In the genomic region with DNA sequence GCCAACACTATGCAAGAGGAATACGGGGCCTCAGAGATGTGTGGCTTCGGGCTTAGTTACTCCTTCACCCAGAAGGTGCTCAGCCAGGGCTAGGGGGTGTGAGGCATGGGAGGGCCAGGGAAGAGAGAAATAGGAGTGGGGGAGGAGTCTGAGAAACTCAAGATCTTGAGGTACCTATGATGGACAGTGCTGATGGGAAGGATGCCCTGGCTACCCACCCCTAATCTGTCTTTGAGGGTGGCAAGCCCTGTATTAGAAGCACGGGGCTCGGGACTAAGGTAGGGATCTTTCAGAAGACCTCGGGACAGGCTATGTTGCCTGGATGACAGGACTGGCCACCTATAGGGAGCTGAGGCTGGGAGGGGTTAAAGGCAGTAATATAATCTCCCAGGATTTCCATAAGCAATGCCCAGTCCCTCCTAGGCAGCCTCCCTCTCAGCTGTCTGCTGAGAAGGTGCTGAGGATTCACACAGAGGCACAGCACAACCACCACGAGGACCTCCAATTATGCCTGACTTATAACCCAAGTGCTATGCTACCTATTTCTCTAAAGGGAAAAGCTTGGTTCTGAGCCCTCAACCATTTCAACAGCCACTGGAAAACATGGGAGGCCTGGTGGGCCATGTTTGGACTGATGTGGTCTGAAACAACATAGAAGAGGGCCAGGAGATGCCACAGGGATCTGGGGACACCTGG, we compare ENCODE assay signal across 28 cellular contexts. TPM values are rescaled to one million over a fixed set of nuclear protein-coding genes. Genes with fewer than 3 reads are reported as not detected.
DNase-seq lines count a peak whose midpoint lies in the region; ATAC-seq and TF ChIP-seq lines count a peak whose summit lies in the region.
"Had no signal": no experiment of that assay in that cellular context is flagged by ENCODE, and none has a peak within 500 bp of the region (broad histone marks: within the 10 kb centered on the region; RNA-seq: fewer than 3 reads in every experiment).

No MANE protein-coding gene starts in this region.

- peaks cover 3% of the 10 kb centered on the region for H3K4me1 Mint-ChIP-seq in activated naive CD4-positive, alpha-beta T cell treated with anti-CD3 and anti-CD28 coated beads, Interleukin-2, amount 10 ng/mL, durations not matched to agents 7 days and 5 days
- H3K4me1 Mint-ChIP-seq in GM23338, result peaks cover 19% of the 10 kb centered on the region

- H3K79me2 ChIP-seq in GM23338 (replicated peaks; ENCODE audit: insufficient read depth), result no peaks in the 10 kb centered on the region; the same call in 1 of the 2 replicates
- H3K79me2 ChIP-seq in SK-N-SH (ENCODE audit: insufficient read depth), result no peaks in the 10 kb centered on the region

- H3K9me3 Mint-ChIP-seq in activated naive CD4-positive, alpha-beta T cell treated with anti-CD3 and anti-CD28 coated beads, Interleukin-2, amount 50 U/mL, for 72 hours, result no peaks in the 10 kb centered on the region
- no peaks in the 10 kb centered on the region for H3K9me3 Mint-ChIP-seq in activated naive CD4-positive, alpha-beta T cell treated with anti-CD3 and anti-CD28 coated beads, Interleukin-2, amount 10 ng/mL, durations not matched to agents 7 days and 5 days
- H3K9me3 Mint-ChIP-seq in GM23338, result no peaks in the 10 kb centered on the region; the same call in 2 of the 3 replicates
- H3K9me3 Mint-ChIP-seq: activated CD4-positive, alpha-beta T cell treated with anti-CD3 and anti-CD28 coated beads, Interleukin-2, amount 10 ng/mL, durations not matched to agents 7 days and 5 days; stimulated activated effector memory CD8-positive, alpha-beta T cell treated with anti-CD3 and anti-CD28 coated beads, Interleukin-12 subunit alpha, Interleukin-12 subunit beta, amount 100 ng/mL, for 72 hours; T-helper 2 cell treated with Interferon-gamma antibody and Interleukin-4, amounts not matched to agents 5 μg/mL and 100 μg/mL, for 36 hours had no signal

- peaks cover 13% of the 10 kb centered on the region for H3K36me3 ChIP-seq in GM23338 (ENCODE audit: insufficient read depth)
- no peaks in the 10 kb centered on the region for H3K36me3 ChIP-seq in thyroid gland
- peaks cover 7 to 16% of the 10 kb centered on the region in 2 experiments for H3K36me3 ChIP-seq in SK-N-SH (replicated peaks in 1 of 2; ENCODE audit: control insufficient read depth in 1 of 2, insufficient read depth in 2 of 2, low read length in 1 of 2)

- intact Hi-C loops in thyroid gland (cut with DNase I), result no loop called here

- no peak for TF ChIP-seq POLR2A in thyroid gland (IDR thresholded peaks at IDR 0.05)

- no peak for TF ChIP-seq RAD21 in SK-N-SH (IDR thresholded peaks at IDR 0.05; ENCODE audit: low read length)

- no peak overlapping the region for H3K4me2 ChIP-seq in GM23338
- no peak overlapping the region for H3K4me2 ChIP-seq in SK-N-SH

- H3K27ac Mint-ChIP-seq in activated naive CD4-positive, alpha-beta T cell treated with anti-CD3 and anti-CD28 coated beads, Interleukin-2, amount 50 U/mL, for 72 hours, result peak overlapping the region; percentile 33 to 68
- H3K27ac Mint-ChIP-seq in activated naive CD4-positive, alpha-beta T cell treated with anti-CD3 and anti-CD28 coated beads, Interleukin-2, amount 10 ng/mL, durations not matched to agents 7 days and 5 days, result no peak overlapping the region
- no peak overlapping the region for H3K27ac Mint-ChIP-seq in GM23338
- H3K27ac Mint-ChIP-seq: activated CD4-positive, alpha-beta T cell treated with anti-CD3 and anti-CD28 coated beads, Interleukin-2, amount 10 ng/mL, durations not matched to agents 7 days and 5 days; progenitor cell of endocrine pancreas; T-helper 2 cell treated with Interferon-gamma antibody and Interleukin-4, amounts not matched to agents 5 μg/mL and 100 μg/mL, for 36 hours had no signal

- no peaks in the 10 kb centered on the region for H3K27me3 ChIP-seq in GM23338 (ENCODE audit: insufficient read depth)
- no peaks in the 10 kb centered on the region for H3K27me3 ChIP-seq in thyroid gland
- no peaks in the 10 kb centered on the region for H3K27me3 ChIP-seq in SK-N-SH (ENCODE audit: insufficient read depth)
- H3K27me3 ChIP-seq: brain microvascular endothelial cell, left lung, upper lobe of right lung had no signal

- no peak for DNase-seq in activated naive CD4-positive, alpha-beta T cell treated with anti-CD3 and anti-CD28 coated beads, Interleukin-2, amount 50 U/mL, for 72 hours (ENCODE audit: low spot score in 2 of 2)
- no peak for DNase-seq in activated naive CD4-positive, alpha-beta T cell treated with anti-CD3 and anti-CD28 coated beads, Interleukin-2, amount 10 ng/mL, durations not matched to agents 7 days and 5 days
- DNase-seq in GM23338 (ENCODE audit: low spot score) (no peak), RWPE1 (ENCODE audit: low spot score) (no peak), thyroid gland (no peak), SK-N-SH (no peak)
- DNase-seq: activated CD4-positive, alpha-beta T cell treated with anti-CD3 and anti-CD28 coated beads, Interleukin-2, amount 10 ng/mL, durations not matched to agents 7 days and 5 days; activated CD8-positive, alpha-beta memory T cell treated with anti-CD3 and anti-CD28 coated beads, Interleukin-2, amount 50 U/mL, for 48 hours; activated effector memory CD4-positive, alpha-beta T cell treated with anti-CD3 and anti-CD28 coated beads, Interleukin-2, amount 50 U/mL, for 16 hours; amniotic stem cell; brain microvascular endothelial cell; CD4-positive, CD25-positive, alpha-beta regulatory T cell; KG1; left lung; mesenchymal stem cell; MM.1S; NCI-H1417; NCI-H2029 treated with DMSO at 0.1 percent for 48 hours; stimulated activated CD4-positive, alpha-beta T cell treated with anti-CD3 and anti-CD28 coated beads, Interleukin-12 subunit alpha, Interleukin-12 subunit beta, amount 100 ng/mL, for 4 hours; stimulated activated CD4-positive, alpha-beta T cell treated with anti-CD3 and anti-CD28 coated beads, Interleukin-4, amount 100 ng/mL, for 24 hours; upper lobe of right lung had no signal

- H3K4me1 ChIP-seq in GM23338 (ENCODE audit: insufficient read depth), result 0 out of 2 replicates have a peak, but pooled peaks cover 5% of the 10 kb centered on the region
- H3K4me1 ChIP-seq in thyroid gland, result no peaks in the 10 kb centered on the region
- H3K4me1 ChIP-seq in SK-N-SH (ENCODE audit: control insufficient read depth in 1 of 2, insufficient read depth in 2 of 2, low read depth in 1 of 2, low read length in 1 of 2), result no peaks in the 10 kb centered on the region; a peak in 1 of 4 replicates
- H3K4me1 ChIP-seq: upper lobe of right lung had no signal

- H3K9me3 ChIP-seq in thyroid gland (no peaks in the 10 kb centered on the region), SK-N-SH (no peaks in the 10 kb centered on the region)
- H3K9me3 ChIP-seq: left lung, upper lobe of right lung had no signal

- H3K27me3 Mint-ChIP-seq in activated naive CD4-positive, alpha-beta T cell treated with anti-CD3 and anti-CD28 coated beads, Interleukin-2, amount 10 ng/mL, durations not matched to agents 7 days and 5 days, result no peaks in the 10 kb centered on the region
- H3K27me3 Mint-ChIP-seq in GM23338 (ENCODE audit: insufficient read depth, low read depth, poor library complexity), result peaks cover 30% of the 10 kb centered on the region
- H3K27me3 Mint-ChIP-seq: activated CD4-positive, alpha-beta T cell treated with anti-CD3 and anti-CD28 coated beads, Interleukin-2, amount 10 ng/mL, durations not matched to agents 7 days and 5 days; CD4-positive, CD25-positive, alpha-beta regulatory T cell; progenitor cell of endocrine pancreas had no signal

- H2AFZ ChIP-seq in GM23338, result no peak overlapping the region
- H2AFZ ChIP-seq in SK-N-SH (ENCODE audit: low read depth), result no peak overlapping the region

- WGBS in thyroid gland, 2 donors, result 93 to 98% methylated on average over 5 to 6 of the region's 6 CpGs
- WGBS in SK-N-SH (ENCODE audit: low lambda C conversion rate), result 95% methylated on average over 3 of the region's 6 CpGs

- peaks cover 32% of the 10 kb centered on the region; the same call in 1 of the 2 replicates for H3F3A ChIP-seq in GM23338 (replicated peaks; ENCODE audit: low read depth)
- peaks cover 8% of the 10 kb centered on the region for H3F3A ChIP-seq in SK-N-SH (replicated peaks; ENCODE audit: insufficient read depth)

- H3K36me3 Mint-ChIP-seq in activated naive CD4-positive, alpha-beta T cell treated with anti-CD3 and anti-CD28 coated beads, Interleukin-2, amount 50 U/mL, for 72 hours, result peaks cover 0 to 23% of the 10 kb centered on the region in 2 donors
- peaks cover 20% of the 10 kb centered on the region for H3K36me3 Mint-ChIP-seq in activated naive CD4-positive, alpha-beta T cell treated with anti-CD3 and anti-CD28 coated beads, Interleukin-2, amount 10 ng/mL, durations not matched to agents 7 days and 5 days
- peaks cover 46% of the 10 kb centered on the region for H3K36me3 Mint-ChIP-seq in GM23338 (ENCODE audit: low read depth)

- no peak overlapping the region for H3K4me3 Mint-ChIP-seq in activated naive CD4-positive, alpha-beta T cell treated with anti-CD3 and anti-CD28 coated beads, Interleukin-2, amount 10 ng/mL, durations not matched to agents 7 days and 5 days
- no peak overlapping the region; the same call in 2 of the 3 replicates for H3K4me3 Mint-ChIP-seq in GM23338
- H3K4me3 Mint-ChIP-seq: activated CD4-positive, alpha-beta T cell treated with anti-CD3 and anti-CD28 coated beads, Interleukin-2, amount 10 ng/mL, durations not matched to agents 7 days and 5 days; CD4-positive, CD25-positive, alpha-beta regulatory T cell; stimulated activated effector memory CD8-positive, alpha-beta T cell treated with anti-CD3 and anti-CD28 coated beads, Interleukin-12 subunit alpha, Interleukin-12 subunit beta, amount 100 ng/mL, for 72 hours; T-helper 2 cell treated with Interferon-gamma antibody and Interleukin-4, amounts not matched to agents 5 μg/mL and 100 μg/mL, for 36 hours had no signal

- H3K4me3 ChIP-seq in GM23338, result no peak overlapping the region
- H3K4me3 ChIP-seq in thyroid gland (replicated peaks in 1 of 3), result no peak overlapping the region
- H3K4me3 ChIP-seq in SK-N-SH (ENCODE audit: low read depth in 2 of 2, low read length in 1 of 2), result no peak overlapping the region
- H3K4me3 ChIP-seq: left lung, upper lobe of right lung had no signal

- TF ChIP-seq CTCF in GM23338 (conservative IDR thresholded peaks at IDR 0.05; ENCODE audit: low read depth in 2 of 2) (no peak), RWPE1 (conservative IDR thresholded peaks at IDR 0.05; ENCODE audit: low read depth) (no peak), thyroid gland (IDR thresholded peaks at IDR 0.05) (no peak), SK-N-SH (IDR thresholded peaks at IDR 0.05) (no peak)

- peak in 1 of 2 donors; percentile 23 for ATAC-seq in activated naive CD4-positive, alpha-beta T cell treated with anti-CD3 and anti-CD28 coated beads, Interleukin-2, amount 50 U/mL, for 72 hours
- ATAC-seq in GM23338 (peak; percentile 6), esophagus mucosa (peak; percentile 5)
- ATAC-seq: left lung; sciatic nerve; SK-N-SH treated with all-trans-retinoic acid at 6 μM for 48 hours; stimulated activated effector memory CD8-positive, alpha-beta T cell treated with anti-CD3 and anti-CD28 coated beads, Interleukin-12 subunit alpha, Interleukin-12 subunit beta, amount 100 ng/mL, for 72 hours; upper lobe of right lung had no signal

- H3K9me2 ChIP-seq in GM23338 (ENCODE audit: insufficient read depth) (peaks cover 18% of the 10 kb centered on the region), SK-N-SH (no peaks in the 10 kb centered on the region)

- CTCF ChIA-PET in activated naive CD4-positive, alpha-beta T cell treated with anti-CD3 and anti-CD28 coated beads, Interleukin-2, amount 10 ng/mL, durations not matched to agents 7 days and 5 days (lab: Charles Lee), result no interaction called here
- CTCF ChIA-PET in RWPE1 (lab: Yijun Ruan, JAX), result interaction anchor here (0.8 kb wide), 1 partner anchor 33 kb away, joined by 3 read pairs; no protein-coding TSS in a partner anchor
- CTCF ChIA-PET in SK-N-SH (lab: Yijun Ruan, JAX), result interaction anchor here (1.0 to 1.1 kb wide), 2 partner anchors 28 to 74 kb away, joined by 3 read pairs; a partner anchor contains a TSS

- no peak overlapping the region for H3K9ac ChIP-seq in SK-N-SH

- no peak for TF ChIP-seq EP300 in SK-N-SH (IDR thresholded peaks at IDR 0.05; ENCODE audit: borderline replicate concordance in 1 of 2, low read depth in 1 of 2, low read length in 1 of 2)

- H3K27ac ChIP-seq in GM23338 (ENCODE audit: low read depth) (peak overlapping the region; percentile 60; the same call in 1 of the 2 replicates), RWPE1 (peak overlapping the region; percentile 12; the same call in 1 of the 2 replicates), thyroid gland (no peak overlapping the region), SK-N-SH (ENCODE audit: low read depth in 2 of 2, low read length in 1 of 2) (no peak overlapping the region)
- H3K27ac ChIP-seq: brain microvascular endothelial cell, left lung, upper lobe of right lung, VCaP had no signal

- POLR2A ChIA-PET in RWPE1 (lab: Yijun Ruan, JAX; ENCODE audit: low non-redundant PET), result no interaction called here
- POLR2A ChIA-PET in SK-N-SH (lab: Yijun Ruan, JAX), result no interaction called here

- peaks cover 34% of the 10 kb centered on the region for H4K20me1 ChIP-seq in GM23338 (replicated peaks; ENCODE audit: insufficient read depth)
- 0 out of 2 replicates have a peak, but pooled peaks cover under 1% of the 10 kb centered on the region for H4K20me1 ChIP-seq in SK-N-SH (ENCODE audit: insufficient read depth)

RNA-seq across cellular contexts. Expression of a gene that starts 23.3 kb away (rescaled TPM):
- 100 to 1,000 TPM; 413 to 484 TPM for total RNA-seq in activated naive CD4-positive, alpha-beta T cell treated with anti-CD3 and anti-CD28 coated beads, Interleukin-2, amount 50 U/mL, for 72 hours
- 281 and 321 TPM in 2 replicates for total RNA-seq in GM23338 (2014; rRNA removed; shearing (Covaris generic))
- polyA plus RNA-seq in GM23338 (2016; fragmentation: Nextera tagmentation; extraction: Ambion mirVana) (279 and 305 TPM in 2 replicates), SK-N-SH (2012; rRNA removed) (68.6 and 82.6 TPM in 2 replicates)
- total RNA-seq in esophagus mucosa (77.6 TPM), thyroid gland (10 to 100 TPM in 3 of 4 donors, 1 to 10 TPM in 1; 9.0 to 34.8 (median 20.9) TPM)
- polyA plus RNA-seq in SK-N-SH (2012; cell fraction: cytosol; rRNA removed), result 75.5 and 88.9 TPM in 2 replicates
- 67.4 and 69.4 TPM in 2 replicates for polyA plus RNA-seq in SK-N-SH (2012; cell fraction: nucleus; rRNA removed)

RNA-seq across cellular contexts. Expression of a gene that starts 43.1 kb away (rescaled TPM):
- 100 to 1,000 TPM; 151 to 173 TPM for total RNA-seq in activated naive CD4-positive, alpha-beta T cell treated with anti-CD3 and anti-CD28 coated beads, Interleukin-2, amount 50 U/mL, for 72 hours
- total RNA-seq in GM23338 (2014; rRNA removed; shearing (Covaris generic)), result 111 and 130 TPM in 2 replicates
- polyA plus RNA-seq in GM23338 (2016; fragmentation: Nextera tagmentation; extraction: Ambion mirVana) (33.3 and 36.2 TPM in 2 replicates), SK-N-SH (2012; rRNA removed) (15.3 and 19.7 TPM in 2 replicates)
- total RNA-seq in esophagus mucosa (81.3 TPM), thyroid gland (100 to 1,000 TPM in 3 of 4 donors, 10 to 100 TPM in 1; 92.4 to 117 (median 106) TPM)
- 26.8 and 31.0 TPM in 2 replicates for polyA plus RNA-seq in SK-N-SH (2012; cell fraction: cytosol; rRNA removed)
- 7.5 and 15.5 TPM in 2 replicates for polyA plus RNA-seq in SK-N-SH (2012; cell fraction: nucleus; rRNA removed)

Comparison
In these comparisons a context has a peak if more than half of its experiments do, and no peak if none do; other contexts are left out.
1. H3K27ac Mint-ChIP-seq: peak in activated naive CD4-positive, alpha-beta T cell treated with anti-CD3 and anti-CD28 coated beads, Interleukin-2, amount 50 U/mL, for 72 hours (2 of 2); none in activated naive CD4-positive, alpha-beta T cell treated with anti-CD3 and anti-CD28 coated beads, Interleukin-2, amount 10 ng/mL, durations not matched to agents 7 days and 5 days (single experiment) and GM23338 (single experiment).
2. H3K27ac ChIP-seq: peak in GM23338 (single experiment) and RWPE1 (single experiment); none in thyroid gland (0 of 3) and SK-N-SH (0 of 2).